In the genomic region with DNA sequence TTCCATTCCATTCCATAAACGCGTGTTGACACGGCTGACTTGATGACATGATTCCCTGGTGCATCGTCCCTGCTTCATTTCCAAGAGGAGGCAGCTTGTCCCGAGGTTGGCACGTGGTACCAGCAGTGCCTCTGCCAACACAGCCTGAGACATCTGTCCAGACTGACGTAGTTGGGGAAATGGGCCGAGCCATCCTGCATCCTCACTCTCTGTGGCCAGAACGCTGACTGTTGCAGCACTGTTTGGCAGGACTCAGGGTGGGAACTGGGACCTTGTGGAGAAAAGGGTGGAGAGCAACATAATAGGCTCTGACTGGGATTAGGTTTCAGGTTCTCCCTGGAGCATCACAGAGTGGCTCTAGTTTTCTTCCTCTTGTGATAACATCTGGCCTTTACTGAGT, we compare ENCODE assay signal across 10 cellular contexts.
A peak's percentile ranks its signal among the peaks of the same experiment; 100 is the strongest.
DNase-seq lines count a peak whose midpoint lies in the region; ATAC-seq, FAIRE-seq and TF ChIP-seq lines count a peak whose summit lies in the region.
"Had no signal": no experiment of that assay in that cellular context is flagged by ENCODE, and none has a peak within 500 bp of the region (broad histone marks: within the 10 kb centered on the region; RNA-seq: fewer than 3 reads in every experiment).

No MANE protein-coding gene starts in this region.

- no peaks in the 10 kb centered on the region for H3K36me3 Mint-ChIP-seq in activated naive CD8-positive, alpha-beta T cell treated with anti-CD3 and anti-CD28 coated beads for 36 hours
- H3K36me3 Mint-ChIP-seq: activated naive CD4-positive, alpha-beta T cell treated with anti-CD3 and anti-CD28 coated beads, Interleukin-2, amount 50 U/mL, for 24 hours had no signal

- POLR2A ChIA-PET in Panc1 (lab: Charles Lee), result no interaction called here

- H3K27ac ChIP-seq in Panc1 (ENCODE audit: low read length) (no peak overlapping the region), gastroesophageal sphincter (peak overlapping the region in 3 of 4 donors; percentile 83 to 87 (median 86)), prostate gland (peak overlapping the region; percentile 83 to 91)

- H3K27ac Mint-ChIP-seq in activated naive CD8-positive, alpha-beta T cell treated with anti-CD3 and anti-CD28 coated beads for 36 hours, result no peak overlapping the region
- H3K27ac Mint-ChIP-seq: activated naive CD4-positive, alpha-beta T cell treated with anti-CD3 and anti-CD28 coated beads, Interleukin-2, amount 50 U/mL, for 24 hours had no signal

- no TSS peak for BruUV-seq in Panc1 (replicated peaks; lab: Mats Ljungman, UMichigan)

- in situ Hi-C loops in Panc1 (cut with HindIII; ENCODE audit: low pct_unique_long_range_greater_than_20kb, low sequenced_read_pairs), result no loop called here

- no peaks in the 10 kb centered on the region for H3K9me3 Mint-ChIP-seq in activated naive CD8-positive, alpha-beta T cell treated with anti-CD3 and anti-CD28 coated beads for 36 hours
- H3K9me3 Mint-ChIP-seq: activated naive CD4-positive, alpha-beta T cell treated with anti-CD3 and anti-CD28 coated beads, Interleukin-2, amount 50 U/mL, for 24 hours had no signal

- TF ChIP-seq POLR2A in gastroesophageal sphincter (IDR thresholded peaks at IDR 0.05) (no peak), prostate gland (IDR thresholded peaks at IDR 0.05) (no peak), H54 (IDR thresholded peaks at IDR 0.05; ENCODE audit: low read depth, low read length) (no peak)

- H3K36me3 ChIP-seq in Panc1 (ENCODE audit: control insufficient read depth, insufficient read depth, low read length), result no peaks in the 10 kb centered on the region
- H3K36me3 ChIP-seq in gastroesophageal sphincter, result no peaks in the 10 kb centered on the region
- H3K36me3 ChIP-seq in prostate gland, result no peaks in the 10 kb centered on the region

- H3K27me3 Mint-ChIP-seq in activated naive CD8-positive, alpha-beta T cell treated with anti-CD3 and anti-CD28 coated beads for 36 hours, result peaks cover 10% of the 10 kb centered on the region

- FAIRE-seq in H54 (lab: Jason Lieb, UNC), result no peak

- ATAC-seq in Panc1 (peak; percentile 6; the same call in 1 of the 2 replicates), gastroesophageal sphincter (peak; percentile 87), GM21619 (IDR thresholded peaks at IDR 0.05; ENCODE audit: unreplicated experiment) (no peak)

- H3K9me3 ChIP-seq in Panc1 (ENCODE audit: control insufficient read depth, insufficient read depth, low read depth, low read length), result no peaks in the 10 kb centered on the region
- no peaks in the 10 kb centered on the region for H3K9me3 ChIP-seq in gastroesophageal sphincter
- no peaks in the 10 kb centered on the region for H3K9me3 ChIP-seq in prostate gland

- 20 to 62% methylated on average over 1 to 7 of the region's 9 CpGs for WGBS in gastroesophageal sphincter (ENCODE audit: low coverage in 1 of 2), 2 donors
- WGBS in prostate gland, result 36% methylated on average over 9 of the region's 9 CpGs

- H3K27me3 ChIP-seq in Panc1 (ENCODE audit: control insufficient read depth, insufficient read depth, low read length), result no peaks in the 10 kb centered on the region
- no peaks in the 10 kb centered on the region for H3K27me3 ChIP-seq in gastroesophageal sphincter
- H3K27me3 ChIP-seq in prostate gland (replicated peaks; ENCODE audit: insufficient read depth), result no peaks in the 10 kb centered on the region

- no peak for TF ChIP-seq CTCF in Panc1 (IDR thresholded peaks at IDR 0.05)
- TF ChIP-seq CTCF in gastroesophageal sphincter (IDR thresholded peaks at IDR 0.05), result no peak
- no peak for TF ChIP-seq CTCF in prostate gland (IDR thresholded peaks at IDR 0.05)

- TF ChIP-seq EP300 in gastroesophageal sphincter (IDR thresholded peaks at IDR 0.05), result no peak

- H3K4me3 ChIP-seq in Panc1 (ENCODE audit: low read depth in 2 of 2, low read length in 2 of 2) (no peak overlapping the region), gastroesophageal sphincter (no peak overlapping the region), prostate gland (no peak overlapping the region)

- H3K4me1 ChIP-seq in Panc1 (ENCODE audit: control insufficient read depth, insufficient read depth, low read length) (no peaks in the 10 kb centered on the region), gastroesophageal sphincter (peaks cover 0 to 100% (median 40%) of the 10 kb centered on the region in 3 donors), prostate gland (replicated peaks) (peaks cover 3% of the 10 kb centered on the region)

- CTCF ChIA-PET in Panc1 (lab: Charles Lee), result no interaction called here

- intact Hi-C loops in Panc1 (cut with micrococcal nuclease; ENCODE audit: unreplicated experiment) (no loop called here), prostate gland (cut with DNase I) (no loop called here)

- H3K4me3 Mint-ChIP-seq in activated naive CD8-positive, alpha-beta T cell treated with anti-CD3 and anti-CD28 coated beads for 36 hours, result no peak overlapping the region
- H3K4me3 Mint-ChIP-seq: activated naive CD4-positive, alpha-beta T cell treated with anti-CD3 and anti-CD28 coated beads, Interleukin-2, amount 50 U/mL, for 24 hours had no signal

- DNase-seq in Daoy (ENCODE audit: low read depth) (peak; percentile 60), Panc1 (ENCODE audit: low read depth, low spot score) (no peak), prostate gland (ENCODE audit: low spot score) (peak; percentile 62), H54 (ENCODE audit: insufficient read length, low spot score) (no peak), NCI-H1930 (lab: John Stamatoyannopoulos, UW) (no peak)
- DNase-seq in activated naive CD8-positive, alpha-beta T cell treated with anti-CD3 and anti-CD28 coated beads for 36 hours, result no peak
- DNase-seq: NCI-H345 had no signal

- H3K4me1 Mint-ChIP-seq in activated naive CD8-positive, alpha-beta T cell treated with anti-CD3 and anti-CD28 coated beads for 36 hours, result no peaks in the 10 kb centered on the region
- H3K4me1 Mint-ChIP-seq: activated naive CD4-positive, alpha-beta T cell treated with anti-CD3 and anti-CD28 coated beads, Interleukin-2, amount 50 U/mL, for 24 hours had no signal

Comparison
In these comparisons a context has a peak if more than half of its experiments do, and no peak if none do; other contexts are left out.
1. DNase-seq: peak in Daoy (single experiment) and prostate gland (single experiment); none in Panc1 (single experiment), H54 (single experiment), activated naive CD8-positive, alpha-beta T cell treated with anti-CD3 and anti-CD28 coated beads for 36 hours (single experiment) and NCI-H1930 (0 of 2).